Comparison of ENCODE assay signal across 8 cellular contexts in genomic region chr14:102510616-102511520, GRCh38. TPM values are rescaled to one million over a fixed set of nuclear protein-coding genes. Genes with fewer than 3 reads are reported as not detected.
DNase-seq lines count a peak whose midpoint lies in the region; ATAC-seq, FAIRE-seq and TF ChIP-seq lines count a peak whose summit lies in the region.

No MANE protein-coding gene starts in this region.

- H3K36me3 Mint-ChIP-seq in CD4-positive, CD25-positive, alpha-beta regulatory T cell, result no peaks in the 10 kb centered on the region

- FAIRE-seq in HepG2 (lab: Jason Lieb, UNC), result peak; percentile 69

- H3K27ac Mint-ChIP-seq in CD4-positive, CD25-positive, alpha-beta regulatory T cell, result peak overlapping the region in 2 of 3 donors; percentile 14 to 85

- H3K27me3 Mint-ChIP-seq in CD4-positive, CD25-positive, alpha-beta regulatory T cell, result no peaks in the 10 kb centered on the region

- H3K79me2 ChIP-seq in HepG2 (ENCODE audit: insufficient read depth, low read length), result no peaks in the 10 kb centered on the region

- peak in 1 of 3 donors; percentile 39 for DNase-seq in CD4-positive, CD25-positive, alpha-beta regulatory T cell
- DNase-seq in KBM-7, result peak; percentile 39
- no peak for DNase-seq in adipocyte (ENCODE audit: low read depth)
- DNase-seq in HepG2 (ENCODE audit: low spot score), result peak; percentile 79
- DNase-seq in tibial artery, result no peak
- DNase-seq in head of caudate nucleus, result no peak
- no peak for DNase-seq in DMS153 treated with DMSO at 0.1 percent for 48 hours (lab: John Stamatoyannopoulos, UW; ENCODE audit: unreplicated experiment)

- peak overlapping the region; percentile 87 to 91 (median 88) for H3K4me3 Mint-ChIP-seq in CD4-positive, CD25-positive, alpha-beta regulatory T cell

- H3K4me1 Mint-ChIP-seq in CD4-positive, CD25-positive, alpha-beta regulatory T cell, result peaks cover 0 to 23% (median 4%) of the 10 kb centered on the region in 4 donors

- BruUV-seq in HepG2 (replicated peaks; lab: Mats Ljungman, UMichigan), result no TSS peak

- H3K9me3 Mint-ChIP-seq in CD4-positive, CD25-positive, alpha-beta regulatory T cell, result no peaks in the 10 kb centered on the region

- 33% methylated on average over 11 of the region's 19 CpGs for WGBS in HepG2 (ENCODE audit: low lambda C conversion rate)

- in situ Hi-C loops in KBM-7 (cut with MboI; ENCODE audit: low pct_unique_long_range_greater_than_20kb, low sequenced_read_pairs) (no loop called here), HepG2 (cut with HindIII; ENCODE audit: extremely low pct_ligation_motif_present, low pct_unique_long_range_greater_than_20kb) (no loop called here)

- no peaks in the 10 kb centered on the region for H3K9me3 ChIP-seq in CD4-positive, CD25-positive, alpha-beta regulatory T cell (ENCODE audit: control insufficient read depth in 2 of 2, low read length in 2 of 2)
- H3K9me3 ChIP-seq in adipocyte (ENCODE audit: control insufficient read depth, low read length) (no peaks in the 10 kb centered on the region), HepG2 (ENCODE audit: low read length) (no peaks in the 10 kb centered on the region), tibial artery (no peaks in the 10 kb centered on the region)

- peak overlapping the region; percentile 41 for H3K27ac ChIP-seq in CD4-positive, CD25-positive, alpha-beta regulatory T cell (ENCODE audit: insufficient read depth, low read length, poor library complexity, severe bottlenecking)
- H3K27ac ChIP-seq in HepG2 (ENCODE audit: extremely low read length, insufficient read depth, low read length) (peak overlapping the region; percentile 77), tibial artery (no peak overlapping the region)

- TF ChIP-seq CTCF in HepG2 (CRISPR knock-in tag; IDR thresholded peaks at IDR 0.05) (no peak), tibial artery (IDR thresholded peaks at IDR 0.05) (no peak)

- intact Hi-C loops in HepG2 (cut with micrococcal nuclease; ENCODE audit: unreplicated experiment), result loop anchor here (2.0 kb wide), 1 partner anchor 68 kb away; no protein-coding TSS in a partner anchor
- intact Hi-C loops in tibial artery (cut with DNase I; ENCODE audit: low total_unique reads), result no loop called here
- intact Hi-C loops in head of caudate nucleus (cut with DNase I), result loop anchor here (10.0 kb wide), 2 partner anchors 146 to 196 kb away; partner anchors contain the start of genes CINP, TECPR2 and ZNF839

- no peak for TF ChIP-seq EP300 in HepG2 (IDR thresholded peaks at IDR 0.05; ENCODE audit: low read depth in 2 of 2, low read length in 2 of 2)
- TF ChIP-seq EP300 in HepG2 (CRISPR knock-in tag; IDR thresholded peaks at IDR 0.05; ENCODE audit: borderline replicate concordance), result no peak; the same call in 1 of the 2 replicates

- CTCF ChIA-PET in HepG2 (lab: Yijun Ruan, JAX; ENCODE audit: low intra/inter-chr PET ratio, low total read pairs), result no interaction called here

- peaks cover 15% of the 10 kb centered on the region for H3K4me1 ChIP-seq in CD4-positive, CD25-positive, alpha-beta regulatory T cell (ENCODE audit: control insufficient read depth, insufficient read depth, low read length, poor library complexity, severe bottlenecking)
- H3K4me1 ChIP-seq in adipocyte (ENCODE audit: control insufficient read depth, insufficient read depth, low read length) (peaks cover 24% of the 10 kb centered on the region), HepG2 (ENCODE audit: insufficient read depth, low read length) (peaks cover 58% of the 10 kb centered on the region), tibial artery (peaks cover 0 to 18% (median 10%) of the 10 kb centered on the region in 4 donors)

- POLR2A ChIA-PET in HepG2 (lab: Yijun Ruan, JAX), result interaction anchor here (0.6 to 1.2 kb wide), 9 partner anchors 14 to 172 kb away, joined by 3 to 8 read pairs (median 4); no protein-coding TSS in a partner anchor

- H3K36me3 ChIP-seq in CD4-positive, CD25-positive, alpha-beta regulatory T cell (ENCODE audit: control insufficient read depth, insufficient read depth, low read length), result no peaks in the 10 kb centered on the region
- peaks cover 6% of the 10 kb centered on the region for H3K36me3 ChIP-seq in adipocyte (ENCODE audit: control insufficient read depth, insufficient read depth, low read length, severe bottlenecking)
- H3K36me3 ChIP-seq in HepG2 (replicated peaks in 1 of 2; ENCODE audit: control insufficient read depth in 1 of 2, insufficient read depth in 2 of 2, low read length in 2 of 2), result peaks cover 3 to 4% of the 10 kb centered on the region in 2 experiments; a peak in 1 of 5 replicates
- peaks cover 0 to 18% (median 0%) of the 10 kb centered on the region in 3 donors for H3K36me3 ChIP-seq in tibial artery

- no peaks in the 10 kb centered on the region for H4K20me1 ChIP-seq in HepG2 (ENCODE audit: insufficient read depth, low read length)

- H3K9ac ChIP-seq in adipocyte (ENCODE audit: low read length) (peak overlapping the region; percentile 75), HepG2 (ENCODE audit: insufficient read depth, low read depth, low read length) (peak overlapping the region; percentile 66)

- TF ChIP-seq POLR2A in HepG2 (IDR thresholded peaks at IDR 0.05; ENCODE audit: insufficient read depth in 1 of 2, low read depth in 2 of 2, low read length in 2 of 2), result peak; percentile 67 to 68

- H3K27me3 ChIP-seq in CD4-positive, CD25-positive, alpha-beta regulatory T cell (ENCODE audit: control insufficient read depth, insufficient read depth, low read length), result no peaks in the 10 kb centered on the region
- H3K27me3 ChIP-seq in adipocyte (replicated peaks; ENCODE audit: control insufficient read depth, insufficient read depth, low read length) (no peaks in the 10 kb centered on the region), HepG2 (ENCODE audit: control insufficient read depth in 1 of 2, insufficient read depth in 2 of 2, low read length in 2 of 2) (no peaks in the 10 kb centered on the region; a peak in 2 of 5 replicates), tibial artery (no peaks in the 10 kb centered on the region)

- no peak overlapping the region for H2AFZ ChIP-seq in HepG2 (ENCODE audit: low read length)

- ATAC-seq in CD4-positive, CD25-positive, alpha-beta regulatory T cell (ENCODE audit: low read depth in 2 of 2), result no peak
- ATAC-seq in HepG2 (peak; percentile 76), HG02763 (IDR thresholded peaks at IDR 0.05; ENCODE audit: unreplicated experiment) (no peak)

- H3K4me2 ChIP-seq in HepG2 (ENCODE audit: low read depth, low read length), result peak overlapping the region; percentile 91

- H3K4me3 ChIP-seq in CD4-positive, CD25-positive, alpha-beta regulatory T cell (ENCODE audit: low read depth, low read length), result peak overlapping the region; percentile 48
- H3K4me3 ChIP-seq in adipocyte (ENCODE audit: low read length) (peak overlapping the region; percentile 81), HepG2 (replicated peaks in 1 of 3; ENCODE audit: insufficient read depth in 1 of 3, low read depth in 2 of 3, low read length in 3 of 3) (peak overlapping the region; percentile 67 to 89 (median 78)), tibial artery (peak overlapping the region; percentile 61 to 80)

- TF ChIP-seq RAD21 in HepG2 (CRISPR knock-in tag; IDR thresholded peaks at IDR 0.05), result no peak

TF ChIP-seq in HepG2, 621 proteins besides CTCF, POLR2A, EP300 and RAD21 (continues in another document):
- TF ChIP-seq ZNF530 (CRISPR knock-in tag; IDR thresholded peaks at IDR 0.05; ENCODE audit: low read depth), result no peak
- TF ChIP-seq FOXA1 (IDR thresholded peaks at IDR 0.05), result no peak
- no peak for TF ChIP-seq FOXA1 (CRISPR knock-in tag; IDR thresholded peaks at IDR 0.05)
- TF ChIP-seq ZNF563 (CRISPR knock-in tag; IDR thresholded peaks at IDR 0.05), result no peak
- TF ChIP-seq RNF2 (conservative IDR thresholded peaks at IDR 0.05; ENCODE audit: low read depth), result peak; percentile 19; the same call in 1 of the 2 replicates
- TF ChIP-seq KAT7 (CRISPR knock-in tag; IDR thresholded peaks at IDR 0.05; ENCODE audit: borderline replicate concordance), result no peak
- TF ChIP-seq, protein P1, sequence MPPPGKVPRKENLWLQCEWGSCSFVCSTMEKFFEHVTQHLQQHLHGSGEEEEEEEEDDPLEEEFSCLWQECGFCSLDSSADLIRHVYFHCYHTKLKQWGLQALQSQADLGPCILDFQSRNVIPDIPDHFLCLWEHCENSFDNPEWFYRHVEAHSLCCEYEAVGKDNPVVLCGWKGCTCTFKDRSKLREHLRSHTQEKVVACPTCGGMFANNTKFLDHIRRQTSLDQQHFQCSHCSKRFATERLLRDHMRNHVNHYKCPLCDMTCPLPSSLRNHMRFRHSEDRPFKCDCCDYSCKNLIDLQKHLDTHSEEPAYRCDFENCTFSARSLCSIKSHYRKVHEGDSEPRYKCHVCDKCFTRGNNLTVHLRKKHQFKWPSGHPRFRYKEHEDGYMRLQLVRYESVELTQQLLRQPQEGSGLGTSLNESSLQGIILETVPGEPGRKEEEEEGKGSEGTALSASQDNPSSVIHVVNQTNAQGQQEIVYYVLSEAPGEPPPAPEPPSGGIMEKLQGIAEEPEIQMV (CRISPR knock-in tag; IDR thresholded peaks at IDR 0.05; ENCODE audit: low read depth), result peak; percentile 20; the same call in 1 of the 2 replicates

RNA-seq across cellular contexts. Expression of gene ANKRD9, which starts 1.3 kb away (rescaled TPM):
- total RNA-seq in CD4-positive, CD25-positive, alpha-beta regulatory T cell, result 7.1 TPM
- polyA plus RNA-seq in CD4-positive, CD25-positive, alpha-beta regulatory T cell, result 1 to 10 TPM in 2 of 4 donors, under 1 TPM in 2; 0.69 to 2.3 (median 1.4) TPM
- 5.7 and 10.0 TPM in 2 replicates for total RNA-seq in HepG2 (2016; rRNA removed; fragmentation: Illumina TruSeq; extraction: Trizol)
- total RNA-seq in HepG2 (2016; cell fraction: cytosol; rRNA removed; fragmentation: Illumina TruSeq; extraction: Trizol; ENCODE audit: low read depth), result 14.3 and 16.0 TPM in 2 replicates
- total RNA-seq in HepG2 (2016; cell fraction: insoluble cytoplasmic fraction; rRNA removed; fragmentation: Illumina TruSeq; extraction: Trizol), result 5.0 and 10.4 TPM in 2 replicates
- 17.4 and 22.1 TPM in 2 replicates for total RNA-seq in HepG2 (2016; cell fraction: membrane; rRNA removed; fragmentation: Illumina TruSeq; extraction: Trizol)
- 10.0 and 10.9 TPM in 2 replicates for total RNA-seq in HepG2 (2016; cell fraction: nucleus; rRNA removed; fragmentation: Illumina TruSeq; extraction: Trizol)
- 15.0 and 23.2 TPM in 2 replicates for polyA plus RNA-seq in HepG2 (2011; rRNA removed)
- 15.5 and 27.2 TPM in 2 replicates for polyA plus RNA-seq in HepG2 (2011; cell fraction: cytosol; rRNA removed)
- 167 and 168 TPM in 2 replicates for polyA plus RNA-seq in HepG2 (2011; cell fraction: nucleus; rRNA removed)
- 10.5 and 17.4 TPM in 2 replicates for polyA plus RNA-seq in HepG2 (2012)
- 15.9 and 17.0 TPM in 2 replicates for polyA plus RNA-seq in HepG2 (2016; cell fraction: cytosol; fragmentation: Illumina TruSeq; extraction: Trizol; ENCODE audit: low read depth)
- 5.9 and 6.8 TPM in 2 replicates for polyA plus RNA-seq in HepG2 (2016; cell fraction: insoluble cytoplasmic fraction; fragmentation: Illumina TruSeq; extraction: Trizol; ENCODE audit: low read depth)
- polyA plus RNA-seq in HepG2 (2016; cell fraction: membrane; fragmentation: Illumina TruSeq; extraction: Trizol; ENCODE audit: low read depth), result 15.7 and 16.1 TPM in 2 replicates
- 29.1 and 29.7 TPM in 2 replicates for polyA plus RNA-seq in HepG2 (2016; cell fraction: nucleus; fragmentation: Illumina TruSeq; extraction: Trizol; ENCODE audit: insufficient read depth, low read depth)
- polyA minus RNA-seq in HepG2 (2011; rRNA and poly(A)+ RNA removed; ENCODE audit: low replicate concordance), result 16.4 and 20.4 TPM in 2 replicates
- polyA minus RNA-seq in HepG2 (2011; cell fraction: cytosol; rRNA and poly(A)+ RNA removed), result 9.8 and 9.9 TPM in 2 replicates
- 11.9 and 12.4 TPM in 2 replicates for polyA minus RNA-seq in HepG2 (2011; cell fraction: nucleus; rRNA and poly(A)+ RNA removed)

Comparison
In these comparisons a context has a peak if more than half of its experiments do, and no peak if none do; other contexts are left out.
1. DNase-seq: peak in KBM-7 (single experiment) and HepG2 (single experiment); none in adipocyte (single experiment), tibial artery (0 of 2), head of caudate nucleus (0 of 42) and DMS153 treated with DMSO at 0.1 percent for 48 hours (single experiment).
2. H3K27ac ChIP-seq: peak in CD4-positive, CD25-positive, alpha-beta regulatory T cell (single experiment) and HepG2 (single experiment); none in tibial artery (0 of 2).
3. Peak in every context shown above with its lines, with median percentiles within 50 percentile points of each other: H3K4me3 ChIP-seq.